In the genomic region with DNA sequence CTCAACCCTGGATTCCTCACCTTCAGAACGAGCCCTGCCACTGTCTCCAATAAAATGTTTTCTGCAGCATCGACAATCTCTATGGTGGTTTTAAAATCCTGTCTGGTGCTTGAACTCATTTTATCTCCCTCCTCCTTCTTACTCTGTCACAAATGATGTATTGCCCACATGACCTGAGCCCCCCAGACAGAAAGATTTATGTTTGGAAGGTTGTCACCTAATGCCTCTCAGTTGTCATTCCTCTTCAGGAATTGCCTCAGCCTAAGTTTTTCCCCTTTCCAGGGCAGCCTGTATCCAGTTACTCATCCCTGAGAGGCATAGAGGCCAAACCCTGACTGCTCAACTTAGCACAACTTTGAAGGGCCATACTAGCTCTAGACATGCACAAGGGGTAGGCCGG, we compare ENCODE assay signal across 1 cellular context.
TF ChIP-seq lines count a peak whose summit lies in the region.

No MANE protein-coding gene starts in this region.

TF ChIP-seq in K562, 482 proteins besides CTCF, POLR2A, EP300 and RAD21:
- no peak for TF ChIP-seq HIVEP1 (CRISPR knock-in tag; IDR thresholded peaks at IDR 0.05)
- no peak for TF ChIP-seq SIN3B (IDR thresholded peaks at IDR 0.05; ENCODE audit: low read depth)
- TF ChIP-seq ZNF133 (CRISPR knock-in tag; IDR thresholded peaks at IDR 0.05) = no peak
- no peak for TF ChIP-seq ZFP30 (CRISPR knock-in tag; IDR thresholded peaks at IDR 0.05; ENCODE audit: borderline replicate concordance)
- TF ChIP-seq, protein P1, sequence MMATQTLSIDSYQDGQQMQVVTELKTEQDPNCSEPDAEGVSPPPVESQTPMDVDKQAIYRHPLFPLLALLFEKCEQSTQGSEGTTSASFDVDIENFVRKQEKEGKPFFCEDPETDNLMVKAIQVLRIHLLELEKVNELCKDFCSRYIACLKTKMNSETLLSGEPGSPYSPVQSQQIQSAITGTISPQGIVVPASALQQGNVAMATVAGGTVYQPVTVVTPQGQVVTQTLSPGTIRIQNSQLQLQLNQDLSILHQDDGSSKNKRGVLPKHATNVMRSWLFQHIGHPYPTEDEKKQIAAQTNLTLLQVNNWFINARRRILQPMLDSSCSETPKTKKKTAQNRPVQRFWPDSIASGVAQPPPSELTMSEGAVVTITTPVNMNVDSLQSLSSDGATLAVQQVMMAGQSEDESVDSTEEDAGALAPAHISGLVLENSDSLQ (IDR thresholded peaks at IDR 0.05) = peak; percentile 75
- no peak for TF ChIP-seq PBX2 (CRISPR knock-in tag; IDR thresholded peaks at IDR 0.05; ENCODE audit: low read depth)
- peak; percentile 73 for TF ChIP-seq PBX2 (tag; conservative IDR thresholded peaks at IDR 0.05; ENCODE audit: low read depth)
- peak; percentile 92 for TF ChIP-seq MEIS2 (IDR thresholded peaks at IDR 0.05; ENCODE audit: partially characterized antibody)
